Comparison of ENCODE assay signal across 26 cellular contexts in genomic region chr6:72820153-72820552, GRCh38.
"Had no signal": no experiment of that assay in that cellular context is flagged by ENCODE, and none has a peak within 500 bp of the region (broad histone marks: within the 10 kb centered on the region; RNA-seq: fewer than 3 reads in every experiment).

No MANE protein-coding gene starts in this region.

- H3K27me3 Mint-ChIP-seq: activated CD4-positive, alpha-beta T cell treated with anti-CD3 and anti-CD28 coated beads for 36 hours; activated CD4-positive, alpha-beta T cell treated with anti-CD3 and anti-CD28 coated beads, Interleukin-2, amount 10 ng/mL, durations not matched to agents 7 days and 5 days; activated naive CD4-positive, alpha-beta T cell treated with anti-CD3 and anti-CD28 coated beads, Interleukin-2, amount 50 U/mL, for 24 hours; activated naive CD8-positive, alpha-beta T cell treated with anti-CD3 and anti-CD28 coated beads, Interleukin-2, amount 10 ng/mL, durations not matched to agents 7 days and 5 days; activated T-cell treated with anti-CD3 and anti-CD28 coated beads, Interleukin-2, amount 50 U/mL, for 24 hours had no signal

- H3K9me3 ChIP-seq: ascending aorta, SJSA1, SK-N-SH had no signal

- H3K36me3 ChIP-seq: ascending aorta, SJSA1 had no signal

- H3K27ac Mint-ChIP-seq: activated CD4-positive, alpha-beta T cell treated with anti-CD3 and anti-CD28 coated beads for 36 hours; activated CD4-positive, alpha-beta T cell treated with anti-CD3 and anti-CD28 coated beads, Interleukin-2, amount 10 ng/mL, durations not matched to agents 7 days and 5 days; activated CD8-positive, alpha-beta T cell treated with anti-CD3 and anti-CD28 coated beads, Interleukin-2, amount 10 ng/mL, durations not matched to agents 7 days and 5 days; activated naive CD4-positive, alpha-beta T cell treated with anti-CD3 and anti-CD28 coated beads, Interleukin-2, amount 50 U/mL, for 24 hours; activated naive CD8-positive, alpha-beta T cell treated with anti-CD3 and anti-CD28 coated beads, Interleukin-2, amount 10 ng/mL, durations not matched to agents 7 days and 5 days; activated T-cell treated with anti-CD3 and anti-CD28 coated beads, Interleukin-2, amount 50 U/mL, for 24 hours; activated T-helper 2 cell treated with anti-CD3 and anti-CD28 coated beads, Interferon-gamma antibody, Interleukin-2, Interleukin-4, amounts not matched to agents 10 μg/mL and 5 μg/mL and 100 μg/mL, durations not matched to agents 14 hours and 24 hours and 36 hours; T-helper 1 cell treated with Interleukin-12 subunit alpha and Interleukin-12 subunit beta and Interleukin-4 antibody, amounts not matched to agents 30 μg/mL and 1 μg/mL, for 36 hours; T-helper 2 cell treated with Interferon-gamma antibody and Interleukin-4, amounts not matched to agents 5 μg/mL and 100 μg/mL, for 36 hours; WTC11 had no signal

- H3K4me1 ChIP-seq: ascending aorta, SJSA1 had no signal

- H3K27ac ChIP-seq: ascending aorta, SJSA1 had no signal

- H3K9me3 Mint-ChIP-seq: activated CD4-positive, alpha-beta T cell treated with anti-CD3 and anti-CD28 coated beads, Interleukin-2, amount 10 ng/mL, durations not matched to agents 7 days and 5 days; activated naive CD4-positive, alpha-beta T cell treated with anti-CD3 and anti-CD28 coated beads, Interleukin-2, amount 50 U/mL, for 24 hours; activated T-cell treated with anti-CD3 and anti-CD28 coated beads, Interleukin-2, amount 50 U/mL, for 24 hours; activated T-helper 2 cell treated with anti-CD3 and anti-CD28 coated beads, Interferon-gamma antibody, Interleukin-2, Interleukin-4, amounts not matched to agents 10 μg/mL and 5 μg/mL and 100 μg/mL, durations not matched to agents 14 hours and 24 hours and 36 hours; T-helper 1 cell treated with Interleukin-12 subunit alpha and Interleukin-12 subunit beta and Interleukin-4 antibody, amounts not matched to agents 30 μg/mL and 1 μg/mL, for 36 hours; T-helper 2 cell treated with Interferon-gamma antibody and Interleukin-4, amounts not matched to agents 5 μg/mL and 100 μg/mL, for 36 hours; WTC11 had no signal

- H3K4me3 Mint-ChIP-seq: activated CD4-positive, alpha-beta T cell treated with anti-CD3 and anti-CD28 coated beads for 36 hours; activated CD4-positive, alpha-beta T cell treated with anti-CD3 and anti-CD28 coated beads, Interleukin-2, amount 10 ng/mL, durations not matched to agents 7 days and 5 days; activated CD8-positive, alpha-beta T cell treated with anti-CD3 and anti-CD28 coated beads, Interleukin-2, amount 10 ng/mL, durations not matched to agents 7 days and 5 days; activated naive CD4-positive, alpha-beta T cell treated with anti-CD3 and anti-CD28 coated beads, Interleukin-2, amount 50 U/mL, for 24 hours; activated naive CD8-positive, alpha-beta T cell treated with anti-CD3 and anti-CD28 coated beads, Interleukin-2, amount 10 ng/mL, durations not matched to agents 7 days and 5 days; activated T-cell treated with anti-CD3 and anti-CD28 coated beads, Interleukin-2, amount 50 U/mL, for 24 hours; T-helper 1 cell treated with Interleukin-12 subunit alpha and Interleukin-12 subunit beta and Interleukin-4 antibody, amounts not matched to agents 30 μg/mL and 1 μg/mL, for 36 hours; T-helper 2 cell treated with Interferon-gamma antibody and Interleukin-4, amounts not matched to agents 5 μg/mL and 100 μg/mL, for 36 hours; WTC11 had no signal

- ATAC-seq: activated CD4-positive, alpha-beta T cell treated with anti-CD3 and anti-CD28 coated beads for 36 hours; activated CD4-positive, CD25-positive, alpha-beta regulatory T cell treated with anti-CD3 and anti-CD28 coated beads, Interleukin-2, amount 50 U/mL, for 24 hours; activated CD8-positive, alpha-beta T cell treated with anti-CD3 and anti-CD28 coated beads, Interleukin-2, amount 10 ng/mL, durations not matched to agents 7 days and 5 days; WTC11 had no signal

- H3K4me3 ChIP-seq: ascending aorta, SJSA1 had no signal

- H3K27me3 ChIP-seq: ascending aorta, SJSA1 had no signal

- H3K36me3 Mint-ChIP-seq: WTC11 had no signal

- H3K4me1 Mint-ChIP-seq: activated CD4-positive, alpha-beta T cell treated with anti-CD3 and anti-CD28 coated beads, Interleukin-2, amount 10 ng/mL, durations not matched to agents 7 days and 5 days had no signal

- DNase-seq: activated CD4-positive, alpha-beta T cell treated with anti-CD3 and anti-CD28 coated beads for 36 hours; activated CD4-positive, alpha-beta T cell treated with anti-CD3 and anti-CD28 coated beads, Interleukin-2, amount 10 ng/mL, durations not matched to agents 7 days and 5 days; activated CD4-positive, alpha-beta T cell treated with anti-CD3 and anti-CD28 coated beads, Interleukin-2, amount 50 U/mL, for 48 hours; activated CD8-positive, alpha-beta T cell treated with anti-CD3 and anti-CD28 coated beads, Interleukin-2, amount 10 ng/mL, durations not matched to agents 7 days and 5 days; activated gamma-delta T cell; activated naive CD4-positive, alpha-beta T cell treated with Interleukin-2 at 50 U/mL for 16 hours; activated naive CD8-positive, alpha-beta T cell treated with anti-CD3 and anti-CD28 coated beads, Interleukin-2, amount 10 ng/mL, durations not matched to agents 7 days and 5 days; activated T-cell treated with anti-CD3 and anti-CD28 coated beads, Interleukin-2, amount 50 U/mL, for 24 hours; amygdala; MM.1S; MV-4-11; NCI-H1092; NCI-H1436 treated with DMSO at 0.1 percent for 48 hours; NCI-H1694 treated with DMSO at 0.1 percent for 48 hours; NCI-H345; NCI-H524 treated with DMSO at 0.1 percent for 48 hours; SHP77 treated with DMSO at 0.1 percent for 48 hours; SK-N-SH had no signal

- H3K9ac ChIP-seq: SK-N-SH had no signal
